ENCODE assay signal across 1 cellular context in the genomic region with DNA sequence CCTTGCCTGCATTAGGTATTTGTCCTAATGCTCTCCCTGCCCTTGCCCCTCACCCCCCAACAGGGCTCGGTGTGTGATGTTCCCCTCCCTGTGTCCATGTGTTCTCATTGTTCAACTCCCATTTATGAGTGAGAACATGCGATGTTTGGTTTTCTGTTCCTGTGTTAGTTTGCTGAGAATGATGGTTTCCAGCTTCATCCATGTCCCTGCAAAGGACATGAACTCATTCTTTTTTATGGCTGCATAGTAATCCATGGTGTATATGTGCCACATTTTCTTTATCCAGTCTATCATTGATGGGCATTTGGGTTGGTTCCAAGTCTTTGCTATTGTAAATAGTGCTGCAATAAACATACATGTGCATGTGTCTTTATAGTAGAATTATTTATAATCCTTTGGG. TPM values are rescaled to one million over a fixed set of nuclear protein-coding genes. Genes with fewer than 3 reads are reported as not detected.
"Had no signal": no experiment of that assay in that cellular context is flagged by ENCODE, and none has a peak within 500 bp of the region (broad histone marks: within the 10 kb centered on the region; RNA-seq: fewer than 3 reads in every experiment).

No MANE protein-coding gene starts in this region.

RNA-seq across cellular contexts. Expression of a gene that starts 11.0 kb away (rescaled TPM):
- total RNA-seq: GM12878 had no signal
